ENCODE assay signal across 8 cellular contexts in genomic region chr7:148773344-148773743, GRCh38.
DNase-seq lines count a peak whose midpoint lies in the region; ATAC-seq and TF ChIP-seq lines count a peak whose summit lies in the region.

No MANE protein-coding gene starts in this region.

- peaks cover 26% of the 10 kb centered on the region for H3K79me2 ChIP-seq in KMS-11 (ENCODE audit: insufficient read depth, low read depth)

- TF ChIP-seq CTCF in KMS-11 (conservative IDR thresholded peaks at IDR 0.05; ENCODE audit: low read depth, low read length), result no peak
- TF ChIP-seq CTCF in gastrocnemius medialis (IDR thresholded peaks at IDR 0.05 in 4 of 5, conservative IDR thresholded peaks at IDR 0.05 in 1 of 5), result no peak

- no peaks in the 10 kb centered on the region for H3K9me3 ChIP-seq in gastrocnemius medialis

- peaks cover 34% of the 10 kb centered on the region for H3K36me3 Mint-ChIP-seq in activated T-cell treated with anti-CD3 and anti-CD28 coated beads, Interleukin-2, amount 50 U/mL, for 4 hours (ENCODE audit: insufficient read depth)

- intact Hi-C loops in gastrocnemius medialis (cut with DNase I; ENCODE audit: low total_unique reads), result no loop called here

- H3K4me2 ChIP-seq in KMS-11, result peak overlapping the region; percentile 23

- H4K20me1 ChIP-seq in KMS-11 (ENCODE audit: insufficient read depth), result no peaks in the 10 kb centered on the region; the same call in none of the 2 replicates

- H2AFZ ChIP-seq in KMS-11 (ENCODE audit: low read depth), result no peak overlapping the region

- peak overlapping the region; percentile 7 for H3K4me3 Mint-ChIP-seq in activated T-cell treated with anti-CD3 and anti-CD28 coated beads, Interleukin-2, amount 50 U/mL, for 4 hours

- peak overlapping the region; percentile 29; the same call in 1 of the 2 replicates for H3K9ac ChIP-seq in KMS-11

- DNase-seq in DMS153 treated with DMSO at 0.1 percent for 48 hours (lab: John Stamatoyannopoulos, UW; ENCODE audit: unreplicated experiment) (peak; percentile 14), gastrocnemius medialis (no peak), germinal center (ENCODE audit: low spot score) (no peak), NCI-H446 (lab: John Stamatoyannopoulos, UW) (no peak)
- no peak for DNase-seq in activated T-cell treated with anti-CD3 and anti-CD28 coated beads, Interleukin-2, amount 50 U/mL, for 4 hours

- H3K36me3 ChIP-seq in KMS-11 (ENCODE audit: insufficient read depth), result peaks cover 12% of the 10 kb centered on the region; the same call in 1 of the 2 replicates
- peaks cover 0 to 53% of the 10 kb centered on the region in 2 donors for H3K36me3 ChIP-seq in gastrocnemius medialis

- H3K27me3 Mint-ChIP-seq in activated T-cell treated with anti-CD3 and anti-CD28 coated beads, Interleukin-2, amount 50 U/mL, for 4 hours (ENCODE audit: low read depth), result no peaks in the 10 kb centered on the region

- ATAC-seq in GM21423 (IDR thresholded peaks at IDR 0.05; ENCODE audit: unreplicated experiment) (peak; percentile 99), gastrocnemius medialis (no peak), GM18873 (IDR thresholded peaks at IDR 0.05; ENCODE audit: low FRiP score, unreplicated experiment) (no peak)
- peak; percentile 67 to 72 for ATAC-seq in activated T-cell treated with anti-CD3 and anti-CD28 coated beads, Interleukin-2, amount 50 U/mL, for 4 hours

- H3K27me3 ChIP-seq in KMS-11 (ENCODE audit: insufficient read depth, low read depth), result no peaks in the 10 kb centered on the region
- H3K27me3 ChIP-seq in gastrocnemius medialis, result no peaks in the 10 kb centered on the region

- in situ Hi-C loops in gastrocnemius medialis (cut with MboI; ENCODE audit: low sequenced_read_pairs in 4 of 4), result no loop called here

- H3K27ac ChIP-seq in KMS-11 (peak overlapping the region; percentile 70), gastrocnemius medialis (peak overlapping the region in 3 of 4 donors; percentile 15 to 77 (median 72))

- peaks cover 31% of the 10 kb centered on the region for H3K4me1 Mint-ChIP-seq in activated T-cell treated with anti-CD3 and anti-CD28 coated beads, Interleukin-2, amount 50 U/mL, for 4 hours (ENCODE audit: low read depth)

- H3K4me1 ChIP-seq in KMS-11 (ENCODE audit: low read depth, poor library complexity, severe bottlenecking) (peaks cover 56% of the 10 kb centered on the region), gastrocnemius medialis (peaks cover 10 to 15% of the 10 kb centered on the region in 2 donors)

- no peak for TF ChIP-seq POLR2A in gastrocnemius medialis (IDR thresholded peaks at IDR 0.05)

- no peaks in the 10 kb centered on the region for H3K9me3 Mint-ChIP-seq in activated T-cell treated with anti-CD3 and anti-CD28 coated beads, Interleukin-2, amount 50 U/mL, for 4 hours

- H3K4me3 ChIP-seq in KMS-11 (IDR thresholded peaks at IDR 0.05; ENCODE audit: insufficient read depth, low read depth, low read length) (no peak overlapping the region), gastrocnemius medialis (no peak overlapping the region)

Comparison
In these comparisons a context has a peak if more than half of its experiments do, and no peak if none do; other contexts are left out.
1. ATAC-seq: peak in GM21423 (single experiment) and activated T-cell treated with anti-CD3 and anti-CD28 coated beads, Interleukin-2, amount 50 U/mL, for 4 hours (2 of 2); none in gastrocnemius medialis (0 of 2) and GM18873 (single experiment).